ENCODE assay signal across 18 cellular contexts in the genomic region with DNA sequence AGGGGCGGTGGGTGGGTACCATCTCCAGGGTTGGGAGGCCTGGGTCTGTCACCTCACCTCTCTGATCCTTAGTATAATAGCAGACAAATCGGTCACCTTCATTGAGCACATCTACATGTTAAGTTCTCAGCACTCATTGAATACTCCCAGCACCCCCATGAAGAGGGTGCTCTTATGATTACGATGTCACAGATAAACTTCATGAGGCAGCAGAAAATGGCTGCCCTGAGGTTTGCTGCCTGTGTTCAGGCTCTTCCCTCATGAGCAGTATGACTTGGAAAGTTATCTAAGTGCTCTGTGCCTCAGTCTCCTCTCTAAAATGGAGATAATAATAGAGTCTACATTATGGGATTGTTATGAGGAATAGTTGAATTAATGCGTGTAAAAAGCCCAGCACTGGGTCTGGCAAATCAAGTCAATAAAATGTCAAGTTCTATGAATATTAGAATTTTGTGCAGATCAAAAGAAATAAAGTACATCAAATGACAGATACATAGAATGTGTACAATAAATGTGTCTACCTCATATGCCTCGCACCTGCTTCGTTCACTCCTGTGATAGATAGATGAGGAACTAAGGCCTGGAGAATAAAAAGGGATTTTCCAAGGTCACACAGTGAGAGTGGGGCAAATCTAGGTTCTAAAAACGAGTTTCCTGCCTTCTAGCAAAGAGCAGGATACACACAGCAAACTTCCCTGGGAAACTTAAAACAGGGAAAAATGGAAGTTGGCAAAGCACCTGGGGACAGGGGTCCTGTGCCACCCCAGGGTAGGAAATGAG.
DNase-seq lines count a peak whose midpoint lies in the region; ATAC-seq, FAIRE-seq and TF ChIP-seq lines count a peak whose summit lies in the region.
"Had no signal": no experiment of that assay in that cellular context is flagged by ENCODE, and none has a peak within 500 bp of the region (broad histone marks: within the 10 kb centered on the region; RNA-seq: fewer than 3 reads in every experiment).

No MANE protein-coding gene starts in this region.

- POLR2A ChIA-PET in HepG2 (lab: Yijun Ruan, JAX) (no interaction called here), K562 (lab: Yijun Ruan, JAX) (no interaction called here)

- no peaks in the 10 kb centered on the region for H3F3A ChIP-seq in Loucy (ENCODE audit: low read depth)

- H3K36me3 ChIP-seq in HepG2 (replicated peaks in 1 of 2; ENCODE audit: control insufficient read depth in 1 of 2, insufficient read depth in 2 of 2, low read length in 2 of 2) (no peaks in the 10 kb centered on the region), right lobe of liver (no peaks in the 10 kb centered on the region), Loucy (ENCODE audit: insufficient read depth, low read length) (no peaks in the 10 kb centered on the region), K562 (ENCODE audit: control insufficient read depth, insufficient read depth, low read length) (no peaks in the 10 kb centered on the region), prostate gland (no peaks in the 10 kb centered on the region), ovary (no peaks in the 10 kb centered on the region)
- H3K36me3 ChIP-seq: HAP-1 had no signal

- H3K9me3 Mint-ChIP-seq in activated naive CD4-positive, alpha-beta T cell treated with anti-CD3 and anti-CD28 coated beads, Interleukin-2, amount 10 ng/mL, durations not matched to agents 7 days and 5 days: peaks cover 4% of the 10 kb centered on the region

- peak overlapping the region; percentile 43; the same call in 1 of the 2 replicates for H3K4me2 ChIP-seq in HepG2 (ENCODE audit: low read depth, low read length)
- peak overlapping the region; percentile 65 for H3K4me2 ChIP-seq in Loucy (ENCODE audit: low read depth, low read length, poor library complexity, severe bottlenecking)
- peak overlapping the region; percentile 44; the same call in 1 of the 2 replicates for H3K4me2 ChIP-seq in K562 (ENCODE audit: insufficient read depth, low read length)

- in situ Hi-C loops in HepG2 (cut with HindIII; ENCODE audit: extremely low pct_ligation_motif_present, low pct_unique_long_range_greater_than_20kb): loop anchor here (5.0 kb wide), 2 partner anchors 94 to 264 kb away; no protein-coding TSS in a partner anchor
- in situ Hi-C loops in K562 (cut with MboI): no loop called here

- H3K79me2 ChIP-seq in HepG2 (ENCODE audit: insufficient read depth, low read length) (no peaks in the 10 kb centered on the region), Loucy (ENCODE audit: insufficient read depth, low read length) (no peaks in the 10 kb centered on the region), K562 (ENCODE audit: control insufficient read depth, insufficient read depth, low read length) (no peaks in the 10 kb centered on the region)

- H4K20me1 ChIP-seq in HepG2 (ENCODE audit: insufficient read depth, low read length) (no peaks in the 10 kb centered on the region), Loucy (ENCODE audit: insufficient read depth, low read length, poor library complexity, severe bottlenecking) (no peaks in the 10 kb centered on the region), K562 (replicated peaks; ENCODE audit: control insufficient read depth, insufficient read depth, low read length) (no peaks in the 10 kb centered on the region)

- no peak overlapping the region for H3K4me3 Mint-ChIP-seq in activated naive CD4-positive, alpha-beta T cell treated with anti-CD3 and anti-CD28 coated beads, Interleukin-2, amount 10 ng/mL, durations not matched to agents 7 days and 5 days
- H3K4me3 Mint-ChIP-seq: B cell; CD4-positive, alpha-beta memory T cell had no signal

- 52% methylated on average over 7 of the region's 7 CpGs for WGBS in HepG2 (ENCODE audit: low lambda C conversion rate)
- WGBS in right lobe of liver (ENCODE audit: insufficient coverage, low coverage, low lambda C conversion rate, missing lambda C conversion rate): 86% methylated on average over 7 of the region's 7 CpGs
- WGBS in K562 (ENCODE audit: insufficient coverage, low coverage, missing lambda C conversion rate): 57% methylated on average over 6 of the region's 7 CpGs
- 89% methylated on average over 7 of the region's 7 CpGs for WGBS in prostate gland
- WGBS in ovary, 3 donors: 89 to 93% (median 90%) methylated on average over 7 of the region's 7 CpGs

- H3K27me3 Mint-ChIP-seq in activated naive CD4-positive, alpha-beta T cell treated with anti-CD3 and anti-CD28 coated beads, Interleukin-2, amount 10 ng/mL, durations not matched to agents 7 days and 5 days: peaks cover 23% of the 10 kb centered on the region

- no peaks in the 10 kb centered on the region for H3K36me3 Mint-ChIP-seq in activated naive CD4-positive, alpha-beta T cell treated with anti-CD3 and anti-CD28 coated beads, Interleukin-2, amount 10 ng/mL, durations not matched to agents 7 days and 5 days
- H3K36me3 Mint-ChIP-seq: CD4-positive, alpha-beta memory T cell had no signal

- TF ChIP-seq POLR2A in HepG2 (IDR thresholded peaks at IDR 0.05; ENCODE audit: insufficient read depth in 1 of 2, low read depth in 2 of 2, low read length in 2 of 2) (no peak), right lobe of liver (IDR thresholded peaks at IDR 0.05) (no peak), K562 (conservative IDR thresholded peaks at IDR 0.05) (no peak), prostate gland (IDR thresholded peaks at IDR 0.05) (no peak), ovary (IDR thresholded peaks at IDR 0.05) (no peak)

- CTCF ChIA-PET in HepG2 (lab: Yijun Ruan, JAX; ENCODE audit: low intra/inter-chr PET ratio, low total read pairs) (interaction anchor here (1.1 to 1.4 kb wide), 2 partner anchors 90 to 181 kb away, joined by 3 to 6 read pairs; partner anchors contain the start of gene PRR23B), K562 (lab: Yijun Ruan, JAX; ENCODE audit: low intra/inter-chr PET ratio) (interaction anchor here (1.6 kb wide), 1 partner anchor 262 kb away, joined by 6 read pairs; no protein-coding TSS in a partner anchor)
- CTCF ChIA-PET in activated naive CD4-positive, alpha-beta T cell treated with anti-CD3 and anti-CD28 coated beads, Interleukin-2, amount 10 ng/mL, durations not matched to agents 7 days and 5 days (lab: Charles Lee): interaction anchor here (1.2 to 1.4 kb wide), 2 partner anchors 90 to 266 kb away, joined by 4 to 16 read pairs; no protein-coding TSS in a partner anchor

- no peaks in the 10 kb centered on the region for H3K4me1 Mint-ChIP-seq in activated naive CD4-positive, alpha-beta T cell treated with anti-CD3 and anti-CD28 coated beads, Interleukin-2, amount 10 ng/mL, durations not matched to agents 7 days and 5 days
- H3K4me1 Mint-ChIP-seq: B cell had no signal

- intact Hi-C loops in HepG2 (cut with micrococcal nuclease; ENCODE audit: unreplicated experiment): loop anchor here (2.0 to 10.0 kb wide), 2 partner anchors 91 to 123 kb away; no protein-coding TSS in a partner anchor
- intact Hi-C loops in right lobe of liver (cut with DNase I): no loop called here
- intact Hi-C loops in K562 (cut with micrococcal nuclease): loop anchor here (2.0 to 5.0 kb wide), 2 partner anchors 91 to 126 kb away; no protein-coding TSS in a partner anchor
- intact Hi-C loops in prostate gland (cut with DNase I): no loop called here
- intact Hi-C loops in ovary (cut with DNase I): no loop called here

- H2AFZ ChIP-seq in HepG2 (ENCODE audit: low read length) (no peak overlapping the region), Loucy (ENCODE audit: low read length) (peak overlapping the region; percentile 88), K562 (ENCODE audit: low read depth, low read length) (peak overlapping the region; percentile 91)

- BruUV-seq in HepG2 (replicated peaks; lab: Mats Ljungman, UMichigan) (no TSS peak), K562 (replicated peaks; lab: Mats Ljungman, UMichigan) (no TSS peak)

- H3K9me3 ChIP-seq in HepG2 (ENCODE audit: low read length): peaks cover 4% of the 10 kb centered on the region; the same call in 1 of the 2 replicates
- H3K9me3 ChIP-seq in right lobe of liver: no peaks in the 10 kb centered on the region
- H3K9me3 ChIP-seq in Loucy (ENCODE audit: insufficient read depth, low read depth, low read length): no peaks in the 10 kb centered on the region
- H3K9me3 ChIP-seq in K562 (replicated peaks; ENCODE audit: control insufficient read depth, insufficient read depth, low read depth, low read length): no peaks in the 10 kb centered on the region; the same call in 1 of the 2 replicates
- no peaks in the 10 kb centered on the region for H3K9me3 ChIP-seq in prostate gland
- H3K9me3 ChIP-seq in ovary: no peaks in the 10 kb centered on the region
- H3K9me3 ChIP-seq: HAP-1 had no signal

- H3K9ac ChIP-seq in HepG2 (ENCODE audit: insufficient read depth, low read depth, low read length) (no peak overlapping the region), Loucy (ENCODE audit: low read depth, low read length, poor library complexity, severe bottlenecking) (peak overlapping the region; percentile 51), K562 (ENCODE audit: insufficient read depth in 1 of 2, low read depth in 2 of 2, low read length in 2 of 2) (peak overlapping the region; percentile 11 to 54; a peak in 2 of 4 replicates)

- H3K27ac ChIP-seq in HepG2 (ENCODE audit: extremely low read length, insufficient read depth, low read length) (no peak overlapping the region), right lobe of liver (no peak overlapping the region), K562 (ENCODE audit: extremely low read depth, low read depth, low read length) (no peak overlapping the region; the same call in 2 of the 3 replicates), prostate gland (no peak overlapping the region), ovary (no peak overlapping the region)
- H3K27ac ChIP-seq: 22Rv1, HL-60, RWPE1 had no signal

- ATAC-seq in HepG2 (no peak), right lobe of liver (no peak), K562 (no peak)

- TF ChIP-seq CTCF in HepG2 (CRISPR knock-in tag; IDR thresholded peaks at IDR 0.05): no peak
- no peak for TF ChIP-seq CTCF in right lobe of liver (IDR thresholded peaks at IDR 0.05)
- no peak for TF ChIP-seq CTCF in Loucy (conservative IDR thresholded peaks at IDR 0.05; ENCODE audit: low read length)
- TF ChIP-seq CTCF in K562 (IDR thresholded peaks at IDR 0.05 in 2 of 3, conservative IDR thresholded peaks at IDR 0.05 in 1 of 3; ENCODE audit: insufficient read depth in 2 of 3, low read depth in 1 of 3, low read length in 3 of 3): no peak
- no peak for TF ChIP-seq CTCF in prostate gland (IDR thresholded peaks at IDR 0.05)
- no peak for TF ChIP-seq CTCF in ovary (IDR thresholded peaks at IDR 0.05)

- H3K4me1 ChIP-seq in HepG2 (ENCODE audit: insufficient read depth, low read length) (no peaks in the 10 kb centered on the region), right lobe of liver (peaks cover 0 to 4% (median 2%) of the 10 kb centered on the region in 4 donors), Loucy (ENCODE audit: insufficient read depth, low read length, poor library complexity, severe bottlenecking) (peaks cover 48% of the 10 kb centered on the region), K562 (replicated peaks in 1 of 2; ENCODE audit: control insufficient read depth in 2 of 2, insufficient read depth in 2 of 2, low read length in 2 of 2) (peaks cover 0 to 17% of the 10 kb centered on the region in 2 experiments; a peak in 3 of 5 replicates), prostate gland (replicated peaks) (no peaks in the 10 kb centered on the region), ovary (ENCODE audit: insufficient read depth) (peaks cover 10% of the 10 kb centered on the region)
- H3K4me1 ChIP-seq: HAP-1 had no signal

- TF ChIP-seq EP300 in HepG2 (IDR thresholded peaks at IDR 0.05; ENCODE audit: low read depth in 2 of 2, low read length in 2 of 2) (no peak), HepG2 (CRISPR knock-in tag; IDR thresholded peaks at IDR 0.05; ENCODE audit: borderline replicate concordance) (no peak), K562 (IDR thresholded peaks at IDR 0.05; ENCODE audit: low read length) (no peak), ovary (IDR thresholded peaks at IDR 0.05) (no peak)

- H3K27ac Mint-ChIP-seq in activated naive CD4-positive, alpha-beta T cell treated with anti-CD3 and anti-CD28 coated beads, Interleukin-2, amount 10 ng/mL, durations not matched to agents 7 days and 5 days: no peak overlapping the region
- H3K27ac Mint-ChIP-seq: B cell; CD4-positive, alpha-beta memory T cell had no signal

- no peaks in the 10 kb centered on the region for H3K9me1 ChIP-seq in K562 (ENCODE audit: control insufficient read depth, insufficient read depth, low read length)

- H3K9me2 ChIP-seq in Loucy (replicated peaks; ENCODE audit: low read depth, low read length): no peaks in the 10 kb centered on the region

- TF ChIP-seq RAD21 in HepG2 (CRISPR knock-in tag; IDR thresholded peaks at IDR 0.05): no peak
- no peak for TF ChIP-seq RAD21 in K562 (CRISPR knock-in tag; conservative IDR thresholded peaks at IDR 0.05 in 1 of 2, IDR thresholded peaks at IDR 0.05 in 1 of 2)

- DNase-seq in HepG2 (ENCODE audit: low spot score): no peak
- no peak for DNase-seq in right lobe of liver
- DNase-seq in K562 (ENCODE audit: extremely low read depth in 1 of 4, low spot score in 3 of 4): no peak
- no peak for DNase-seq in activated naive CD4-positive, alpha-beta T cell treated with anti-CD3 and anti-CD28 coated beads, Interleukin-2, amount 10 ng/mL, durations not matched to agents 7 days and 5 days
- DNase-seq in prostate gland (ENCODE audit: low spot score): no peak
- DNase-seq in NCI-H1105 treated with DMSO at 0.1 percent for 48 hours (lab: John Stamatoyannopoulos, UW): no peak
- no peak for DNase-seq in ovary
- DNase-seq: CD4-positive, alpha-beta memory T cell; DMS79; NCI-H1048 had no signal

- H3K4me3 ChIP-seq in HepG2 (replicated peaks in 1 of 3; ENCODE audit: insufficient read depth in 1 of 3, low read depth in 2 of 3, low read length in 3 of 3) (no peak overlapping the region), right lobe of liver (no peak overlapping the region), Loucy (ENCODE audit: low read length, poor library complexity, severe bottlenecking) (peak overlapping the region; percentile 57), K562 (no peak overlapping the region), prostate gland (no peak overlapping the region), ovary (no peak overlapping the region)
- H3K4me3 ChIP-seq: HAP-1 had no signal

- no peak for FAIRE-seq in HepG2 (lab: Jason Lieb, UNC)
- peak; percentile 37 for FAIRE-seq in K562 (lab: Jason Lieb, UNC)
- FAIRE-seq: D721Med, HTR-8/SVneo had no signal

- H3K27me3 ChIP-seq in HepG2 (ENCODE audit: control insufficient read depth in 1 of 2, insufficient read depth in 2 of 2, low read length in 2 of 2) (no peaks in the 10 kb centered on the region), right lobe of liver (no peaks in the 10 kb centered on the region), Loucy (ENCODE audit: insufficient read depth, low read length, poor library complexity, severe bottlenecking) (no peaks in the 10 kb centered on the region), K562 (ENCODE audit: control insufficient read depth in 2 of 2, insufficient read depth in 2 of 2, low read length in 2 of 2) (no peaks in the 10 kb centered on the region), prostate gland (replicated peaks; ENCODE audit: insufficient read depth) (no peaks in the 10 kb centered on the region), ovary (no peaks in the 10 kb centered on the region)

Comparison
In these comparisons a context has a peak if more than half of its experiments do, and no peak if none do; other contexts are left out.
1. intact Hi-C loops: an anchor here in HepG2 (2.0 to 10.0 kb wide) and K562 (2.0 to 5.0 kb wide); none called in right lobe of liver, prostate gland and ovary.
2. Of the 241 proteins assayed by ChIP-seq in both HepG2 and K562: peak only in HepG2: none; only in K562: ZKSCAN8; in both: none; in neither: 239; mixed calls (peak in some experiments, not most) for 1.